ENCODE assay signal across 14 cellular contexts in genomic region chr3:31738423-31738822, GRCh38.
DNase-seq lines count a peak whose midpoint lies in the region; ATAC-seq and TF ChIP-seq lines count a peak whose summit lies in the region.
"Had no signal": no experiment of that assay in that cellular context is flagged by ENCODE, and none has a peak within 500 bp of the region (broad histone marks: within the 10 kb centered on the region; RNA-seq: fewer than 3 reads in every experiment).

No MANE protein-coding gene starts in this region.

- no peak overlapping the region for H2BK20ac ChIP-seq in IMR-90 (ENCODE audit: low read depth, low read length)

- no peak overlapping the region for H2AFZ ChIP-seq in IMR-90 (replicated peaks; ENCODE audit: low read length, poor library complexity)
- H2AFZ ChIP-seq: GM23338 had no signal

- dilution Hi-C loops in IMR-90 (cut with HindIII; ENCODE audit: low sequenced_read_pairs, unreplicated experiment), result no loop called here

- H3K27ac ChIP-seq in IMR-90 (ENCODE audit: insufficient read depth, low read length), result no peak overlapping the region

- no peak for TF ChIP-seq CTCF in IMR-90 (conservative IDR thresholded peaks at IDR 0.05; ENCODE audit: low read depth, low read length)

- no peaks in the 10 kb centered on the region for H3K79me1 ChIP-seq in IMR-90 (ENCODE audit: low read depth in 1 of 2, low read length in 2 of 2)

- H3K9me1 ChIP-seq in IMR-90 (ENCODE audit: insufficient read depth, low read length), result no peaks in the 10 kb centered on the region

- POLR2A ChIA-PET in IMR-90 (lab: Charles Lee; ENCODE audit: unreplicated experiment), result no interaction called here

- no peaks in the 10 kb centered on the region for H3K27me3 ChIP-seq in IMR-90 (ENCODE audit: control insufficient read depth, insufficient read depth, low read length)
- H3K27me3 ChIP-seq: BE2C had no signal

- no peak overlapping the region for H2AK5ac ChIP-seq in IMR-90 (ENCODE audit: low read depth, low read length)

- TF ChIP-seq POLR2A in IMR-90 (IDR thresholded peaks at IDR 0.05; ENCODE audit: low read depth, low read length), result no peak

- no peak overlapping the region for H3K4me3 ChIP-seq in IMR-90 (ENCODE audit: insufficient read depth, low read depth, low read length)
- H3K4me3 ChIP-seq: GM23338 had no signal

- H3K4me2 ChIP-seq in IMR-90 (ENCODE audit: low read depth, low read length), result no peak overlapping the region
- H3K4me2 ChIP-seq: GM23338 had no signal

- H2BK15ac ChIP-seq in IMR-90 (ENCODE audit: low read depth, low read length), result no peak overlapping the region

- H3K14ac ChIP-seq in IMR-90 (replicated peaks; ENCODE audit: low read depth, low read length), result no peak overlapping the region

- H3K4me1 ChIP-seq in IMR-90 (ENCODE audit: control insufficient read depth, insufficient read depth, low read length), result peaks cover 2% of the 10 kb centered on the region; the same call in 1 of the 2 replicates
- H3K4me1 ChIP-seq: BE2C, Caco-2 had no signal

- no peaks in the 10 kb centered on the region for H4K20me1 ChIP-seq in IMR-90 (ENCODE audit: insufficient read depth, low read length)

- no peak overlapping the region for H2BK5ac ChIP-seq in IMR-90 (ENCODE audit: low read depth, low read length, poor library complexity, severe bottlenecking)

- intact Hi-C loops in Right ventricle myocardium inferior (cut with DNase I) (no loop called here), cardiac septum (cut with DNase I) (no loop called here), IMR-90 (cut with micrococcal nuclease) (no loop called here)

- H2AK9ac ChIP-seq in IMR-90 (replicated peaks; ENCODE audit: low read depth, low read length, poor library complexity), result no peak overlapping the region

- in situ Hi-C loops in IMR-90 (cut with MboI; ENCODE audit: low sequenced_read_pairs), result no loop called here

- no peaks in the 10 kb centered on the region for H3K36me3 ChIP-seq in IMR-90 (ENCODE audit: control insufficient read depth, insufficient read depth, low read length)
- H3K36me3 ChIP-seq: BE2C had no signal

- no peak overlapping the region for H4K8ac ChIP-seq in IMR-90 (ENCODE audit: low read depth in 2 of 2, low read length in 2 of 2)

- 0 out of 2 replicates have a peak overlapping the region, but pooled peaks have one; percentile 41 for H3K23ac ChIP-seq in IMR-90 (ENCODE audit: low read depth, low read length)

- H4K5ac ChIP-seq in IMR-90 (ENCODE audit: low read depth, low read length), result no peak overlapping the region

- no peak overlapping the region for H2BK120ac ChIP-seq in IMR-90 (ENCODE audit: low read depth, low read length)

- ATAC-seq in Right ventricle myocardium inferior (peak; percentile 82), IMR-90 (ENCODE audit: low read depth) (no peak), left lobe of liver (peak; percentile 36), GM18858 (IDR thresholded peaks at IDR 0.05; ENCODE audit: unreplicated experiment) (no peak), HG03280 (IDR thresholded peaks at IDR 0.05; ENCODE audit: unreplicated experiment) (no peak)
- ATAC-seq: GM23338 had no signal

- H3K56ac ChIP-seq in IMR-90 (ENCODE audit: extremely low read depth, insufficient read depth, low read length), result no peak overlapping the region

- no peak overlapping the region for H4K91ac ChIP-seq in IMR-90 (ENCODE audit: insufficient read depth, low read depth, low read length)

- no peak overlapping the region for H3K4ac ChIP-seq in IMR-90 (ENCODE audit: low read depth, low read length)

- CTCF ChIA-PET in IMR-90 (lab: Yijun Ruan, JAX), result interaction anchor here (0.6 to 0.9 kb wide), 3 partner anchors 15 to 373 kb away, joined by 3 to 5 read pairs (median 4); no protein-coding TSS in a partner anchor

- H3K9ac ChIP-seq in IMR-90 (ENCODE audit: low read depth, low read length), result no peak overlapping the region

- H3K9me3 ChIP-seq in IMR-90 (ENCODE audit: control insufficient read depth, insufficient read depth, low read length), result no peaks in the 10 kb centered on the region
- H3K9me3 ChIP-seq: BE2C, Caco-2 had no signal

- no peak overlapping the region for H3K18ac ChIP-seq in IMR-90 (ENCODE audit: low read depth, low read length)

- DNase-seq in Right ventricle myocardium inferior (ENCODE audit: missing footprints), result no peak
- no peak for DNase-seq in cardiac septum (ENCODE audit: low spot score)
- peak; percentile 9 for DNase-seq in Ammon's horn (ENCODE audit: low spot score)
- no peak for DNase-seq in IMR-90
- DNase-seq in left lobe of liver (ENCODE audit: low spot score), result no peak
- DNase-seq: BE2C; C1 segment of cervical spinal cord; Caco-2; CD4-positive, alpha-beta T cell; GDM1; HCEC 1CT had no signal

- no peak for TF ChIP-seq RAD21 in IMR-90 (IDR thresholded peaks at IDR 0.05; ENCODE audit: low read length)

- no TSS peak for BruUV-seq in IMR-90 (replicated peaks; lab: Mats Ljungman, UMichigan)

- no CpG with 5 or more reads among the region's 6 CpGs for WGBS in IMR-90 (ENCODE audit: extremely low coverage in 2 of 2, insufficient read length in 1 of 2), 2 experiments

TF ChIP-seq in IMR-90, 13 proteins besides CTCF, POLR2A, EP300 and RAD21:
- TF ChIP-seq SMC3 (IDR thresholded peaks at IDR 0.05; ENCODE audit: low read depth, low read length) (no peak), BHLHE40 (IDR thresholded peaks at IDR 0.05; ENCODE audit: low read depth, low read length) (no peak), RFX5 (IDR thresholded peaks at IDR 0.05; ENCODE audit: low read depth, low read length) (no peak), CHD1 (IDR thresholded peaks at IDR 0.05; ENCODE audit: low read depth, low read length) (no peak), FOS (IDR thresholded peaks at IDR 0.05; ENCODE audit: low read depth, low read length) (no peak), NFE2L2 (IDR thresholded peaks at IDR 0.05; ENCODE audit: low read depth, low read length) (no peak), ELK1 (IDR thresholded peaks at IDR 0.05; ENCODE audit: borderline replicate concordance, low read depth, low read length) (no peak), MAFK (IDR thresholded peaks at IDR 0.05; ENCODE audit: low read depth, low read length) (no peak)
TF ChIP-seq in IMR-90: peak in this region for 0.

Comparison
In these comparisons a context has a peak if more than half of its experiments do, and no peak if none do; other contexts are left out.
1. ATAC-seq: peak in Right ventricle myocardium inferior (single experiment) and left lobe of liver (single experiment); none in IMR-90 (single experiment), GM18858 (single experiment) and HG03280 (single experiment).